10 cellular contexts compared by ENCODE assay signal in genomic region chr6:87907521-87907920, GRCh38.
DNase-seq lines count a peak whose midpoint lies in the region; ATAC-seq and TF ChIP-seq lines count a peak whose summit lies in the region.
"Had no signal": no experiment of that assay in that cellular context is flagged by ENCODE, and none has a peak within 500 bp of the region (broad histone marks: within the 10 kb centered on the region; RNA-seq: fewer than 3 reads in every experiment).

No MANE protein-coding gene starts in this region.

- no peak overlapping the region for H3K27ac ChIP-seq in sigmoid colon
- H3K27ac ChIP-seq: thoracic aorta had no signal

- no peaks in the 10 kb centered on the region for H3K36me3 ChIP-seq in sigmoid colon
- H3K36me3 ChIP-seq: thoracic aorta had no signal

- no peak for TF ChIP-seq EP300 in sigmoid colon (IDR thresholded peaks at IDR 0.05)

- peak; percentile 59 for DNase-seq in SW480 (ENCODE audit: low spot score)
- peak; percentile 94 for DNase-seq in myocyte (ENCODE audit: low read depth)
- no peak for DNase-seq in activated CD4-positive, CD25-positive, alpha-beta regulatory T cell (lab: John Stamatoyannopoulos, UW)
- no peak for DNase-seq in DMS53 (lab: John Stamatoyannopoulos, UW)
- no peak for DNase-seq in HK-2 (ENCODE audit: unreplicated experiment)
- no peak for DNase-seq in sigmoid colon
- DNase-seq: mesendoderm had no signal

- H3K4me1 ChIP-seq in sigmoid colon, result no peaks in the 10 kb centered on the region

- intact Hi-C loops in sigmoid colon (cut with DNase I), result no loop called here

- 62 to 75% methylated on average over 2 of the region's 2 CpGs for WGBS in sigmoid colon, 2 donors

- TF ChIP-seq POLR2A in sigmoid colon (IDR thresholded peaks at IDR 0.05), result no peak

- no peaks in the 10 kb centered on the region for H3K9me3 ChIP-seq in sigmoid colon
- H3K9me3 ChIP-seq: thoracic aorta had no signal

- TF ChIP-seq CTCF in sigmoid colon (IDR thresholded peaks at IDR 0.05), result no peak

- no peaks in the 10 kb centered on the region for H3K27me3 ChIP-seq in sigmoid colon

- no peak overlapping the region for H3K4me3 ChIP-seq in sigmoid colon
- H3K4me3 ChIP-seq: thoracic aorta had no signal

- ATAC-seq in GM18499 (IDR thresholded peaks at IDR 0.05; ENCODE audit: insufficient read depth, unreplicated experiment) (peak; percentile 26), HG02798 (IDR thresholded peaks at IDR 0.05; ENCODE audit: poor library complexity, unreplicated experiment) (peak; percentile 39)

Comparison
In these comparisons a context has a peak if more than half of its experiments do, and no peak if none do; other contexts are left out.
1. DNase-seq: peak in SW480 (single experiment) and myocyte (single experiment); none in activated CD4-positive, CD25-positive, alpha-beta regulatory T cell (0 of 4), DMS53 (single experiment), HK-2 (single experiment) and sigmoid colon (single experiment).